ENCODE assay signal across 13 cellular contexts in the genomic region with DNA sequence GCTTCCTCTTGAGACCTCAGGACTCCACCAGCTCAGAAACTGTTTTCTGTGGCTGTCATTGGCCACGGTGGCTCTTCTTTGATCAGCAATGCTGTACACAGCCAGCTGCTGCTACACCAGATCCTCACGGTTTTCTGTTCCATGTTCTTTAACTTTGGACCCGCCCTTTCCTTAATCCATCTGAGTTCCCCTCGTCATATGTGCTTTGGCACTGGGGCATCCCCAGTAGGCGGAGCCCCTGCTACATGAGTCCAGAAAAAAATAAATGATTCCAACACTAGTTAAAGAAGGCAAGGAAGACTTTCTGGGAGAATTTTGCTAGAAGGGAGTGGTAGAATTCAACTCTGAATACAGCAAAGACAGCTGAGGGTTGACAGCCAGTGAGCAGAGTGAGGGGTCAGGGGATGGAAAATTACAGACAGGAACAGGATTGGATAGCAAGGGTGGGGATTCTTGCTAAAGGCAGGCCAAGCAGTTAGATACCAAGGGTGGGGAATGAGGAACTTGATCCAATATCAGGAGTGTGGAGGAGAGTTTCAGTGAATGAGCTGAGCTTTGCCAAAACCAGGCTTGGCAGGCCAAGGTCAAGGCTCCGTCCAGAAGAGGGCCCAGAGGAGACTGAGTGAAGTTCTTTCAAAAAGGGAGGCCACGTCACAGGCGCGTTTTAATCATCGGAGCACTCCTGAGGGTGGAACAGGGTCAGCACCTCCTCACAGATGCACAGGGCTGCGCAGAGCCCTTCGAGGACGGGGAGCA.
"Had no signal": no experiment of that assay in that cellular context is flagged by ENCODE, and none has a peak within 500 bp of the region (broad histone marks: within the 10 kb centered on the region; RNA-seq: fewer than 3 reads in every experiment).

No MANE protein-coding gene starts in this region.

- H3K27ac ChIP-seq: gastrocnemius medialis had no signal

- H3K4me3 ChIP-seq: gastrocnemius medialis had no signal

- H3K27me3 ChIP-seq: gastrocnemius medialis had no signal

- DNase-seq: activated B cell treated with CpG ODN at 0.5 μM for 24 hours; activated CD4-positive, alpha-beta T cell treated with anti-CD3 and anti-CD28 coated beads, Interleukin-2, amount 10 ng/mL, durations not matched to agents 24 days and 14 days; activated CD8-positive, alpha-beta memory T cell treated with anti-CD3 and anti-CD28 coated beads, Interleukin-2, amount 50 U/mL, for 48 hours; activated CD8-positive, alpha-beta T cell treated with anti-CD3 and anti-CD28 coated beads, Interleukin-2, amount 10 ng/mL, durations not matched to agents 7 days and 5 days; activated gamma-delta T cell treated with Interleukin-2 at 50 U/mL for 16 hours; activated naive CD8-positive, alpha-beta T cell treated with anti-CD3 and anti-CD28 coated beads for 36 hours; activated T-cell treated with anti-CD3 and anti-CD28 coated beads, Interleukin-2, amount 50 U/mL, for 72 hours; cerebellar nuclear complex; effector CD8-positive, alpha-beta T cell; gastrocnemius medialis; naive thymus-derived CD4-positive, alpha-beta T cell; T-helper 17 cell had no signal

- ATAC-seq: activated CD8-positive, alpha-beta T cell treated with anti-CD3 and anti-CD28 coated beads, Interleukin-2, amount 10 ng/mL, durations not matched to agents 7 days and 5 days; activated T-cell treated with anti-CD3 and anti-CD28 coated beads, Interleukin-2, amount 50 U/mL, for 72 hours; gastrocnemius medialis; left lobe of liver; naive thymus-derived CD4-positive, alpha-beta T cell; T-helper 17 cell had no signal

- H3K9me3 ChIP-seq: gastrocnemius medialis had no signal

- H3K4me1 ChIP-seq: gastrocnemius medialis had no signal

- H3K36me3 ChIP-seq: gastrocnemius medialis had no signal
